Comparison of ENCODE assay signal across 16 cellular contexts in genomic region chr7:10998984-10999757, GRCh38. TPM values are rescaled to one million over a fixed set of nuclear protein-coding genes. Genes with fewer than 3 reads are reported as not detected.
DNase-seq lines count a peak whose midpoint lies in the region; ATAC-seq, FAIRE-seq and TF ChIP-seq lines count a peak whose summit lies in the region.
"Had no signal": no experiment of that assay in that cellular context is flagged by ENCODE, and none has a peak within 500 bp of the region (broad histone marks: within the 10 kb centered on the region; RNA-seq: fewer than 3 reads in every experiment).

No MANE protein-coding gene starts in this region.

- CTCF ChIA-PET in K562 (lab: Yijun Ruan, JAX; ENCODE audit: low intra/inter-chr PET ratio) = no interaction called here

- H3K27me3 Mint-ChIP-seq in mesothelial cell of epicardium (ENCODE audit: low read depth) = no peaks in the 10 kb centered on the region
- H3K27me3 Mint-ChIP-seq in chondrocyte (ENCODE audit: low read depth) = no peaks in the 10 kb centered on the region

- H3K9ac ChIP-seq in DND-41 (ENCODE audit: low read depth, low read length) = no peak overlapping the region
- H3K9ac ChIP-seq in K562 (ENCODE audit: insufficient read depth in 1 of 2, low read depth in 2 of 2, low read length in 2 of 2) = no peak overlapping the region

- H3K27ac Mint-ChIP-seq in mesothelial cell of epicardium (peak overlapping the region; percentile 13), chondrocyte (ENCODE audit: unreplicated experiment) (no peak overlapping the region)

- H2AFZ ChIP-seq in DND-41 (ENCODE audit: low read depth, low read length) (no peak overlapping the region), K562 (ENCODE audit: low read depth, low read length) (no peak overlapping the region)

- H3K9me3 Mint-ChIP-seq in mesothelial cell of epicardium (peaks cover 11% of the 10 kb centered on the region), chondrocyte (ENCODE audit: low read depth) (peaks cover 5% of the 10 kb centered on the region)

- peak; percentile 67 for FAIRE-seq in K562 (lab: Jason Lieb, UNC)
- FAIRE-seq: bronchial epithelial cell had no signal

- H3K9me3 ChIP-seq in DND-41 (ENCODE audit: insufficient read depth, low read length, severe bottlenecking) (no peaks in the 10 kb centered on the region), K562 (replicated peaks; ENCODE audit: control insufficient read depth, insufficient read depth, low read depth, low read length) (peaks cover 3% of the 10 kb centered on the region; the same call in 1 of the 2 replicates)

- no TSS peak for BruUV-seq in K562 (replicated peaks; lab: Mats Ljungman, UMichigan)

- ATAC-seq in DND-41 (ENCODE audit: insufficient read depth, low read depth) (peak; percentile 35; the same call in 1 of the 3 replicates), HG02852 (IDR thresholded peaks at IDR 0.05; ENCODE audit: unreplicated experiment) (peak; percentile 62), K562 (peak; percentile 58)
- ATAC-seq: right cardiac atrium had no signal

- intact Hi-C loops in K562 (cut with micrococcal nuclease) = no loop called here

- TF ChIP-seq CTCF in DND-41 (IDR thresholded peaks at IDR 0.05; ENCODE audit: borderline replicate concordance, extremely low read depth, low read length, poor library complexity, severe bottlenecking) (no peak), K562 (IDR thresholded peaks at IDR 0.05 in 2 of 3, conservative IDR thresholded peaks at IDR 0.05 in 1 of 3; ENCODE audit: insufficient read depth in 2 of 3, low read depth in 1 of 3, low read length in 3 of 3) (no peak), mesothelial cell of epicardium (IDR thresholded peaks at IDR 0.05; ENCODE audit: unreplicated experiment) (no peak), chondrocyte (IDR thresholded peaks at IDR 0.05) (no peak)

- TF ChIP-seq POLR2A in K562 (conservative IDR thresholded peaks at IDR 0.05) = no peak

- TF ChIP-seq RAD21 in K562 (CRISPR knock-in tag; conservative IDR thresholded peaks at IDR 0.05 in 1 of 2, IDR thresholded peaks at IDR 0.05 in 1 of 2) = no peak

- no peak overlapping the region for H3K4me2 ChIP-seq in DND-41 (ENCODE audit: insufficient read depth, low read length)
- no peak overlapping the region for H3K4me2 ChIP-seq in K562 (ENCODE audit: insufficient read depth, low read length)

- no peaks in the 10 kb centered on the region for H3K4me1 Mint-ChIP-seq in mesothelial cell of epicardium
- H3K4me1 Mint-ChIP-seq in chondrocyte (ENCODE audit: low read depth) = peaks cover 12% of the 10 kb centered on the region

- H3K9me1 ChIP-seq in K562 (ENCODE audit: control insufficient read depth, insufficient read depth, low read length) = no peaks in the 10 kb centered on the region

- peaks cover 43% of the 10 kb centered on the region for H3K36me3 Mint-ChIP-seq in mesothelial cell of epicardium
- peaks cover 9% of the 10 kb centered on the region for H3K36me3 Mint-ChIP-seq in chondrocyte (ENCODE audit: low read depth)

- in situ Hi-C loops in K562 (cut with MboI) (no loop called here), G401 (cut with HindIII; ENCODE audit: low sequenced_read_pairs) (no loop called here)

- no peak for TF ChIP-seq EP300 in K562 (IDR thresholded peaks at IDR 0.05; ENCODE audit: low read length)

- no peaks in the 10 kb centered on the region for H3K4me1 ChIP-seq in DND-41 (ENCODE audit: insufficient read depth, low read length)
- H3K4me1 ChIP-seq in K562 (replicated peaks in 1 of 2; ENCODE audit: control insufficient read depth in 2 of 2, insufficient read depth in 2 of 2, low read length in 2 of 2) = no peaks in the 10 kb centered on the region

- H4K20me1 ChIP-seq in DND-41 (ENCODE audit: insufficient read depth, low read length) (peaks cover 43% of the 10 kb centered on the region; the same call in 1 of the 2 replicates), K562 (replicated peaks; ENCODE audit: control insufficient read depth, insufficient read depth, low read length) (no peaks in the 10 kb centered on the region)

- H3K27me3 ChIP-seq in DND-41 (ENCODE audit: insufficient read depth, low read length, poor library complexity) (no peaks in the 10 kb centered on the region), K562 (ENCODE audit: control insufficient read depth in 2 of 2, insufficient read depth in 2 of 2, low read length in 2 of 2) (no peaks in the 10 kb centered on the region)
- H3K27me3 ChIP-seq: esophagus squamous epithelium had no signal

- H3K27ac ChIP-seq in DND-41 (ENCODE audit: low read length) (no peak overlapping the region), K562 (ENCODE audit: extremely low read depth, low read depth, low read length) (0 out of 3 replicates have a peak overlapping the region, but pooled peaks have one; percentile 16)
- H3K27ac ChIP-seq: esophagus squamous epithelium, WERI-Rb-1 had no signal

- DNase-seq in DND-41 = no peak
- DNase-seq in K562 (ENCODE audit: extremely low read depth in 1 of 4, low spot score in 3 of 4) = peak in 2 of 4 experiments; percentile 8 to 12
- DNase-seq in mesothelial cell of epicardium (ENCODE audit: low spot score in 2 of 2, unreplicated experiment in 2 of 2) = no peak
- no peak for DNase-seq in kidney tubule cell (ENCODE audit: low spot score)
- no peak for DNase-seq in G401 (ENCODE audit: low spot score)
- no peak for DNase-seq in RPMI8226
- DNase-seq in chondrocyte (ENCODE audit: low spot score) = no peak
- DNase-seq: C1 segment of cervical spinal cord, esophagus squamous epithelium, NCI-H1417, NCI-H524, right cardiac atrium, SHP77, WERI-Rb-1 had no signal

- POLR2A ChIA-PET in K562 (lab: Yijun Ruan, JAX) = no interaction called here

- H3K79me2 ChIP-seq in DND-41 (ENCODE audit: insufficient read depth, low read length) = peaks cover 95% of the 10 kb centered on the region
- peaks cover 41% of the 10 kb centered on the region for H3K79me2 ChIP-seq in K562 (ENCODE audit: control insufficient read depth, insufficient read depth, low read length)

- WGBS in K562 (ENCODE audit: insufficient coverage, low coverage, missing lambda C conversion rate) = 60% methylated on average over 5 of the region's 5 CpGs

- H3K4me3 Mint-ChIP-seq in mesothelial cell of epicardium (no peak overlapping the region), chondrocyte (ENCODE audit: unreplicated experiment) (no peak overlapping the region)

- H3K36me3 ChIP-seq in DND-41 (ENCODE audit: insufficient read depth, low read length) (peaks cover 53% of the 10 kb centered on the region), K562 (ENCODE audit: control insufficient read depth, insufficient read depth, low read length) (peaks cover 25% of the 10 kb centered on the region; the same call in 2 of the 3 replicates)

- H3K4me3 ChIP-seq in DND-41 (ENCODE audit: low read depth in 1 of 2, low read length in 2 of 2) (no peak overlapping the region), K562 (no peak overlapping the region)
- H3K4me3 ChIP-seq: esophagus squamous epithelium had no signal

TF ChIP-seq in K562, 482 proteins besides CTCF, POLR2A, EP300 and RAD21 (continues in another document):
- TF ChIP-seq LEF1 (IDR thresholded peaks at IDR 0.05) = no peak
- no peak for TF ChIP-seq ZNF274 (IDR thresholded peaks at IDR 0.05; ENCODE audit: borderline replicate concordance, low read depth, low read length)
- no peak for TF ChIP-seq POLR2AphosphoS5 (IDR thresholded peaks at IDR 0.05; ENCODE audit: control insufficient read depth, insufficient read depth, low read depth, low read length)
- TF ChIP-seq GTF2B (IDR thresholded peaks at IDR 0.05; ENCODE audit: extremely low read depth, insufficient read length) = no peak
- no peak for TF ChIP-seq ZNF76 (CRISPR knock-in tag; IDR thresholded peaks at IDR 0.05; ENCODE audit: borderline replicate concordance)
- no peak for TF ChIP-seq PPARD (CRISPR knock-in tag; IDR thresholded peaks at IDR 0.05)
- TF ChIP-seq RBM17 (IDR thresholded peaks at IDR 0.05; ENCODE audit: borderline replicate concordance, low read depth, low read length) = no peak
- TF ChIP-seq MAFF (IDR thresholded peaks at IDR 0.05; ENCODE audit: low read length) = no peak
- TF ChIP-seq ERF (CRISPR knock-in tag; IDR thresholded peaks at IDR 0.05) = no peak
- TF ChIP-seq MTA3 (IDR thresholded peaks at IDR 0.05; ENCODE audit: borderline replicate concordance) = no peak
- TF ChIP-seq PHB2 (IDR thresholded peaks at IDR 0.05; ENCODE audit: low read depth) = no peak
- TF ChIP-seq CHD1 (IDR thresholded peaks at IDR 0.05; ENCODE audit: low read length) = no peak
- TF ChIP-seq SAFB (IDR thresholded peaks at IDR 0.05; ENCODE audit: borderline replicate concordance, low read depth, low read length) = no peak

RNA-seq across cellular contexts. Expression of gene PHF14, which starts 25.5 kb away (rescaled TPM):
- total RNA-seq in K562 (2011; cell fraction: chromatin; rRNA removed; ENCODE audit: low replicate concordance) = 29.9 and 123 TPM in 2 replicates
- total RNA-seq in K562 (2011; cell fraction: nucleolus; rRNA removed) = 13.3 and 20.3 TPM in 2 replicates
- 35.9 and 73.1 TPM in 2 replicates for total RNA-seq in K562 (2011; cell fraction: nucleoplasm; rRNA removed)
- total RNA-seq in K562 (2014; rRNA removed) = 41.1 and 45.9 TPM in 2 replicates
- total RNA-seq in K562 (2014; rRNA removed; fragmentation: Illumina TruSeq; extraction: Trizol) = 59.3 and 63.2 TPM in 2 replicates
- total RNA-seq in K562 (2015; rRNA removed; fragmentation: Illumina TruSeq; extraction: Trizol) = 66.9 and 67.6 TPM in 2 replicates
- 42.0 and 43.8 TPM in 2 replicates for total RNA-seq in K562 (2021)
- polyA plus RNA-seq in K562 (2011; rRNA removed) = 29.2 and 38.1 TPM in 2 replicates
- polyA plus RNA-seq in K562 (2011; cell fraction: cytosol; rRNA removed) = 7.8 and 11.5 TPM in 2 replicates
- 14.5 and 26.3 TPM in 2 replicates for polyA plus RNA-seq in K562 (2011; cell fraction: nucleus; rRNA removed)
- polyA plus RNA-seq in K562 (2012) = 17.7 and 35.7 TPM in 2 replicates
- polyA plus RNA-seq in K562 (2014; fragmentation: Illumina TruSeq; extraction: Trizol) = 31.3 and 41.4 TPM in 2 replicates
- polyA plus RNA-seq in K562 (2014; fragmentation: Nextera tagmentation; extraction: Ambion mirVana) = 10 to 100 TPM; 27.5 to 27.9 TPM
- 29.5 and 41.1 TPM in 2 replicates for polyA plus RNA-seq in K562 (2014; rRNA removed)
- 105 and 119 TPM in 2 replicates for polyA minus RNA-seq in K562 (2011; rRNA and poly(A)+ RNA removed)
- polyA minus RNA-seq in K562 (2011; cell fraction: cytosol; rRNA and poly(A)+ RNA removed) = 19.0 and 19.7 TPM in 2 replicates
- 68.8 and 136 TPM in 2 replicates for polyA minus RNA-seq in K562 (2011; cell fraction: nucleus; rRNA and poly(A)+ RNA removed)
- total RNA-seq in mesothelial cell of epicardium = 67.8 to 72.1 TPM (median 71.1 TPM) in 3 replicates
- 21.0 and 42.3 TPM in 2 replicates for total RNA-seq in G401 (2014; rRNA removed; shearing (Covaris generic))
- 23.1 to 40.3 TPM (median 23.8 TPM) in 3 replicates for total RNA-seq in chondrocyte
